In the genomic region with DNA sequence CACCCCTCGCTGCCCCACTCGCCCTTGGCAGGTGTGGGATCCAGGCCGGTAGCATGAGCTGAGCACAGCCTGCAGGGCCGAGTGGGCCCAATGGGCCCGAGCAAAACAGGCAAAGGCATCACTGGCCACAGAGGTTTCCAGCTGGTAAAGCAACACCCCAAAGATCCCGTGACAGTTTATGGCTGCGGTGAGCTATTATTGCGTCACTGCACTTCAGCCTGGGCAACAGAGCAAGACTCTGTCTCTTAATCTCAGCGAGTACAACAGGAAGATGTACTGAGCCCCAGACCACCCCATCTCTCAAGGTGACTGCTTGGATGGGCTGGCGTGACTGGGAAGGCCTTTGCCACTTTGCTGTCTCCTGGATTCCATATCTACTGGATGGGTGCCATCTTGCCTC, we compare ENCODE assay signal across 1 cellular context.
TF ChIP-seq lines count a peak whose summit lies in the region.

No MANE protein-coding gene starts in this region.

TF ChIP-seq in HepG2, 621 proteins besides CTCF, POLR2A, EP300 and RAD21:
- TF ChIP-seq ZNF557 (CRISPR knock-in tag; IDR thresholded peaks at IDR 0.05), result no peak
- 0 out of 2 replicates have a peak, but pooled peaks have one; percentile 11 for TF ChIP-seq ZNF121 (CRISPR knock-in tag; IDR thresholded peaks at IDR 0.05)
- no peak for TF ChIP-seq NFRKB (IDR thresholded peaks at IDR 0.05)
- TF ChIP-seq, protein P1, sequence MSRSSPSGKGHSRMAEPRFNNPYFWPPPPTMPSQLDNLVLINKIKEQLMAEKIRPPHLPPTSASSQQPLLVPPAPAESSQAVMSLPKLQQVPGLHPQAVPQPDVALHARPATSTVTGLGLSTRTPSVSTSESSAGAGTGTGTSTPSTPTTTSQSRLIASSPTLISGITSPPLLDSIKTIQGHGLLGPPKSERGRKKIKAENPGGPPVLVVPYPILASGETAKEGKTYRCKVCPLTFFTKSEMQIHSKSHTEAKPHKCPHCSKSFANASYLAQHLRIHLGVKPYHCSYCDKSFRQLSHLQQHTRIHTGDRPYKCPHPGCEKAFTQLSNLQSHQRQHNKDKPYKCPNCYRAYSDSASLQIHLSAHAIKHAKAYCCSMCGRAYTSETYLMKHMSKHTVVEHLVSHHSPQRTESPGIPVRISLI (CRISPR knock-in tag; IDR thresholded peaks at IDR 0.05; ENCODE audit: borderline replicate concordance), result no peak
- no peak for TF ChIP-seq SALL2 (CRISPR knock-in tag; IDR thresholded peaks at IDR 0.05)
- no peak for TF ChIP-seq ZNF713 (CRISPR knock-in tag; IDR thresholded peaks at IDR 0.05)
- TF ChIP-seq DBP (CRISPR knock-in tag; IDR thresholded peaks at IDR 0.05; ENCODE audit: not compliant biosample characterization), result no peak
- TF ChIP-seq SUZ12 (IDR thresholded peaks at IDR 0.05; ENCODE audit: low read depth, low read length), result no peak
- peak; percentile 73 for TF ChIP-seq CEBPB (IDR thresholded peaks at IDR 0.05; ENCODE audit: borderline replicate concordance, low read depth, low read length)
